14 cellular contexts compared by ENCODE assay signal in genomic region chr6:134454794-134455193, GRCh38.
"Had no signal": no experiment of that assay in that cellular context is flagged by ENCODE, and none has a peak within 500 bp of the region (broad histone marks: within the 10 kb centered on the region; RNA-seq: fewer than 3 reads in every experiment).

No MANE protein-coding gene starts in this region.

- DNase-seq: activated CD4-positive, alpha-beta T cell treated with anti-CD3 and anti-CD28 coated beads for 48 hours; activated CD8-positive, alpha-beta T cell treated with anti-CD3 and anti-CD28 coated beads for 36 hours; anterior cingulate cortex; effector memory CD4-positive, alpha-beta T cell; hippocampal formation; left ventricle myocardium inferior; nephron progenitor cell; occipital lobe; psoas muscle; stimulated activated CD4-positive, alpha-beta T cell treated with anti-CD3 and anti-CD28 coated beads, Interleukin-1b, Interleukin-23, amount 100 ng/mL, for 48 hours; T-helper 17 cell had no signal

- ATAC-seq: activated CD8-positive, alpha-beta T cell treated with anti-CD3 and anti-CD28 coated beads for 36 hours; psoas muscle; sciatic nerve; T-helper 17 cell had no signal

- H3K4me1 ChIP-seq: left ventricle myocardium inferior had no signal

- H3K27me3 Mint-ChIP-seq: activated CD8-positive, alpha-beta T cell treated with anti-CD3 and anti-CD28 coated beads for 36 hours; dendritic cell treated with granulocyte-macrophage colony-stimulating factor and Interleukin-4, amounts not matched to agents 40 ng/mL and 50 ng/mL, for 4 days; T-helper 17 cell had no signal

- H3K4me3 ChIP-seq: left ventricle myocardium inferior, psoas muscle had no signal

- H3K27ac ChIP-seq: left ventricle myocardium inferior, psoas muscle had no signal

- H3K27ac Mint-ChIP-seq: activated CD8-positive, alpha-beta T cell treated with anti-CD3 and anti-CD28 coated beads for 36 hours; dendritic cell treated with granulocyte-macrophage colony-stimulating factor and Interleukin-4, amounts not matched to agents 40 ng/mL and 50 ng/mL, for 4 days; nephron progenitor cell; T-helper 17 cell had no signal

- H3K9me3 ChIP-seq: left ventricle myocardium inferior, psoas muscle had no signal

- H3K4me3 Mint-ChIP-seq: activated CD8-positive, alpha-beta T cell treated with anti-CD3 and anti-CD28 coated beads for 36 hours; dendritic cell treated with granulocyte-macrophage colony-stimulating factor and Interleukin-4, amounts not matched to agents 40 ng/mL and 50 ng/mL, for 4 days; nephron progenitor cell; T-helper 17 cell; WTC11 had no signal

- H3K36me3 ChIP-seq: left ventricle myocardium inferior had no signal

- H3K9me3 Mint-ChIP-seq: activated CD8-positive, alpha-beta T cell treated with anti-CD3 and anti-CD28 coated beads for 36 hours; nephron progenitor cell; WTC11 had no signal

- H3K36me3 Mint-ChIP-seq: WTC11 had no signal
